ENCODE assay signal across 8 cellular contexts in the genomic region with DNA sequence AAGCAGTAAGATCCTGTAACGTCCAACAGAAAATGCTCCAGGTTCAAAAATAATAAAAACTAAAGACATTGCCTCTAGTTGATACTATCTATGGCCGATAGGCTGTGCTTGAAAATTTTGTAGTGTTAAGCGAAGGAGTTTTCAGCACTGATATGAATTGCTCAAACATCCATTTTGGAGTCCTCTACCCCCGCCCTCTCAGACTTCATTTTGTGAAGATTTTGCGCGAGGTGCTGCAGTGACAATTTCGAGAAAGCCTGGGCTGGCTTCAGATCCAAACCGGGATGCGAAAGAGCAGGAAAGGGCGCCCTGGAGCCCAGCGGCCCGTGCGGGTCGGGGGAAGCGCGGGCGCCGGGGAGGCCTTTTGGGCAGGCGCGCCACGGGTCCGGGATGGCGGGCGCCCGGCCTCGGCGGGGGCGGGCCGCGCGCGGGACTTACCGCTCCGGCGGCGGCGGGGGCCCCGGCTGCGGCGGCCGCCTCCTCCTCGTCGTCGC. TPM values are rescaled to one million over a fixed set of nuclear protein-coding genes. Genes with fewer than 3 reads are reported as not detected.
DNase-seq lines count a peak whose midpoint lies in the region; ATAC-seq and TF ChIP-seq lines count a peak whose summit lies in the region.

No MANE protein-coding gene starts in this region.

- ATAC-seq in activated CD8-positive, alpha-beta memory T cell treated with anti-CD3 and anti-CD28 coated beads, Interleukin-2, amount 10 ng/mL, durations not matched to agents 7 days and 5 days: peak; percentile 26
- ATAC-seq in GM21825 (IDR thresholded peaks at IDR 0.05; ENCODE audit: unreplicated experiment) (peak; percentile 18), lower lobe of right lung (no peak)
- peak; percentile 49 for ATAC-seq in stimulated activated memory B cell treated with anti-CD40 and anti-IgM and Interleukin-4, amounts not matched to agents 10 μg/mL and 1 μg/mL and 100 μg/mL, for 72 hours

- H3K27me3 ChIP-seq in lower lobe of right lung (ENCODE audit: low read depth): no peaks in the 10 kb centered on the region

- peak overlapping the region; percentile 100 for H3K27ac ChIP-seq in KOPT-K1 (ENCODE audit: low read depth, low read length, poor library complexity, severe bottlenecking)
- peak overlapping the region; percentile 97 for H3K27ac ChIP-seq in caudate nucleus (ENCODE audit: low read depth, low read length)
- peak overlapping the region; percentile 100 for H3K27ac ChIP-seq in lower lobe of right lung

- H3K27me3 Mint-ChIP-seq in activated CD8-positive, alpha-beta memory T cell treated with anti-CD3 and anti-CD28 coated beads, Interleukin-2, amount 10 ng/mL, durations not matched to agents 7 days and 5 days: no peaks in the 10 kb centered on the region
- no peaks in the 10 kb centered on the region for H3K27me3 Mint-ChIP-seq in stimulated activated memory B cell treated with anti-CD40 and anti-IgM and Interleukin-4, amounts not matched to agents 10 μg/mL and 1 μg/mL and 100 μg/mL, for 72 hours

- intact Hi-C loops in lower lobe of right lung (cut with DNase I): no loop called here

- H3K4me1 Mint-ChIP-seq in activated CD8-positive, alpha-beta memory T cell treated with anti-CD3 and anti-CD28 coated beads, Interleukin-2, amount 10 ng/mL, durations not matched to agents 7 days and 5 days: peaks cover 42% of the 10 kb centered on the region
- H3K4me1 Mint-ChIP-seq in stimulated activated memory B cell treated with anti-CD40 and anti-IgM and Interleukin-4, amounts not matched to agents 10 μg/mL and 1 μg/mL and 100 μg/mL, for 72 hours: peaks cover 51% of the 10 kb centered on the region

- peaks cover 37% of the 10 kb centered on the region for H3K36me3 Mint-ChIP-seq in activated CD8-positive, alpha-beta memory T cell treated with anti-CD3 and anti-CD28 coated beads, Interleukin-2, amount 10 ng/mL, durations not matched to agents 7 days and 5 days
- H3K36me3 Mint-ChIP-seq in stimulated activated memory B cell treated with anti-CD40 and anti-IgM and Interleukin-4, amounts not matched to agents 10 μg/mL and 1 μg/mL and 100 μg/mL, for 72 hours: peaks cover 44% of the 10 kb centered on the region

- peak overlapping the region; percentile 93 for H3K27ac Mint-ChIP-seq in activated CD8-positive, alpha-beta memory T cell treated with anti-CD3 and anti-CD28 coated beads, Interleukin-2, amount 10 ng/mL, durations not matched to agents 7 days and 5 days
- H3K27ac Mint-ChIP-seq in stimulated activated memory B cell treated with anti-CD40 and anti-IgM and Interleukin-4, amounts not matched to agents 10 μg/mL and 1 μg/mL and 100 μg/mL, for 72 hours: peak overlapping the region; percentile 99

- peaks cover 58% of the 10 kb centered on the region for H3K4me1 ChIP-seq in lower lobe of right lung

- H3K4me3 Mint-ChIP-seq in activated CD8-positive, alpha-beta memory T cell treated with anti-CD3 and anti-CD28 coated beads, Interleukin-2, amount 10 ng/mL, durations not matched to agents 7 days and 5 days: peak overlapping the region; percentile 88
- H3K4me3 Mint-ChIP-seq in stimulated activated memory B cell treated with anti-CD40 and anti-IgM and Interleukin-4, amounts not matched to agents 10 μg/mL and 1 μg/mL and 100 μg/mL, for 72 hours: peak overlapping the region; percentile 93

- CTCF ChIA-PET in activated CD8-positive, alpha-beta memory T cell treated with anti-CD3 and anti-CD28 coated beads, Interleukin-2, amount 10 ng/mL, durations not matched to agents 7 days and 5 days (lab: Charles Lee): interaction anchor here (1.4 to 1.5 kb wide), 2 partner anchors 10 to 19 kb away, joined by 3 to 4 read pairs; no protein-coding TSS in a partner anchor

- H3K9me3 ChIP-seq in KOPT-K1 (ENCODE audit: insufficient read depth, low read length, poor library complexity, severe bottlenecking) (no peaks in the 10 kb centered on the region), lower lobe of right lung (no peaks in the 10 kb centered on the region)

- DNase-seq in activated CD8-positive, alpha-beta memory T cell treated with anti-CD3 and anti-CD28 coated beads, Interleukin-2, amount 10 ng/mL, durations not matched to agents 7 days and 5 days: peak; percentile 79
- DNase-seq in activated CD8-positive, alpha-beta memory T cell treated with anti-CD3 and anti-CD28 coated beads for 24 hours: no peak
- DNase-seq in SKM-1 (lab: John Stamatoyannopoulos, UW; ENCODE audit: unreplicated experiment) (peak; percentile 26), caudate nucleus (lab: John Stamatoyannopoulos, UW) (peak in 37 of 61 donors; percentile 21 to 82 (median 59)), lower lobe of right lung (no peak)

- no peaks in the 10 kb centered on the region for H3K9me3 Mint-ChIP-seq in activated CD8-positive, alpha-beta memory T cell treated with anti-CD3 and anti-CD28 coated beads, Interleukin-2, amount 10 ng/mL, durations not matched to agents 7 days and 5 days (ENCODE audit: low read depth)
- H3K9me3 Mint-ChIP-seq in stimulated activated memory B cell treated with anti-CD40 and anti-IgM and Interleukin-4, amounts not matched to agents 10 μg/mL and 1 μg/mL and 100 μg/mL, for 72 hours: no peaks in the 10 kb centered on the region

- H3K4me3 ChIP-seq in lower lobe of right lung: peak overlapping the region; percentile 97

- peak; percentile 36 for TF ChIP-seq CTCF in lower lobe of right lung (IDR thresholded peaks at IDR 0.05)

- H3K36me3 ChIP-seq in KOPT-K1 (ENCODE audit: insufficient read depth, low read length) (peaks cover 30% of the 10 kb centered on the region), lower lobe of right lung (no peaks in the 10 kb centered on the region)

RNA-seq across cellular contexts. Expression of a gene that starts 1.8 kb away (rescaled TPM):
- total RNA-seq in activated CD8-positive, alpha-beta memory T cell treated with anti-CD3 and anti-CD28 coated beads, Interleukin-2, amount 10 ng/mL, durations not matched to agents 7 days and 5 days: 100 to 1,000 TPM in 1 of 2 experiments, 10 to 100 TPM in 1; 95.7 to 105 TPM
- 77.0 TPM for total RNA-seq in lower lobe of right lung

Comparison
In these comparisons a context has a peak if more than half of its experiments do, and no peak if none do; other contexts are left out.
1. DNase-seq: peak in activated CD8-positive, alpha-beta memory T cell treated with anti-CD3 and anti-CD28 coated beads, Interleukin-2, amount 10 ng/mL, durations not matched to agents 7 days and 5 days (single experiment), SKM-1 (single experiment) and caudate nucleus (37 of 61); none in activated CD8-positive, alpha-beta memory T cell treated with anti-CD3 and anti-CD28 coated beads for 24 hours (single experiment) and lower lobe of right lung (single experiment).
2. ATAC-seq: peak in activated CD8-positive, alpha-beta memory T cell treated with anti-CD3 and anti-CD28 coated beads, Interleukin-2, amount 10 ng/mL, durations not matched to agents 7 days and 5 days (single experiment), GM21825 (single experiment) and stimulated activated memory B cell treated with anti-CD40 and anti-IgM and Interleukin-4, amounts not matched to agents 10 μg/mL and 1 μg/mL and 100 μg/mL, for 72 hours (single experiment); none in lower lobe of right lung (0 of 2).
3. Peak in every context shown above with its lines, with median percentiles within 50 percentile points of each other: H3K27ac ChIP-seq.